ENCODE assay signal across 13 cellular contexts in the genomic region with DNA sequence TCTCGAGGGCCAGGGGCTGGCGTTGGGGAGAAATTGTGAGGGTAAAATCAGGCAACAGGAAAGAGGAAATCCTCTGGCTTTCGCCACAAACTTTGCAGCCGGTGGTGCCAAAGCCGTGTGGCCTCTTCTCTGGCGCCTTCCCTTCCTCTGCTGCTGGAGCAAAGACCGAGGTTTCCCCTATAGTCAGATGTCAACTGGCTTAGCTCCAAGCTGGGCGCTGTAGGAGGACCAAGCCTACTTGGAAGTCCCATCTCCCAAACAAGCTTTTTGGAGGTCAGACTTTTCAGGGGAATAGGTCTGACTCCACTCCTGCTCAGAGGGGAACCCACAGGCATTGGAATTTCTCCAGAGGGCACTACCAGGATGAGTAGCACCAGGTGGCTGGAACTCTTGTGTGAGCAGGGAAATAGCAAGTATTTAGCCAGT. TPM values are rescaled to one million over a fixed set of nuclear protein-coding genes. Genes with fewer than 3 reads are reported as not detected.
DNase-seq lines count a peak whose midpoint lies in the region; ATAC-seq, FAIRE-seq and TF ChIP-seq lines count a peak whose summit lies in the region.
"Had no signal": no experiment of that assay in that cellular context is flagged by ENCODE, and none has a peak within 500 bp of the region (broad histone marks: within the 10 kb centered on the region; RNA-seq: fewer than 3 reads in every experiment).

No MANE protein-coding gene starts in this region.

- WGBS in HepG2 (ENCODE audit: low lambda C conversion rate): 2% methylated on average over 7 of the region's 8 CpGs

- peak overlapping the region; percentile 75 for H3K4me3 Mint-ChIP-seq in activated naive CD8-positive, alpha-beta T cell treated with anti-CD3 and anti-CD28 coated beads, Interleukin-2, amount 10 ng/mL, durations not matched to agents 7 days and 5 days
- no peak overlapping the region for H3K4me3 Mint-ChIP-seq in activated naive CD8-positive, alpha-beta T cell treated with anti-CD3 and anti-CD28 coated beads, Interleukin-2, amount 50 U/mL, for 24 hours

- H3K27me3 ChIP-seq in ascending aorta: no peaks in the 10 kb centered on the region
- no peaks in the 10 kb centered on the region; a peak in 1 of 5 replicates for H3K27me3 ChIP-seq in HepG2 (ENCODE audit: control insufficient read depth in 1 of 2, insufficient read depth in 2 of 2, low read length in 2 of 2)
- H3K27me3 ChIP-seq in upper lobe of right lung: no peaks in the 10 kb centered on the region
- no peaks in the 10 kb centered on the region for H3K27me3 ChIP-seq in dorsolateral prefrontal cortex

- H3K36me3 Mint-ChIP-seq in activated naive CD8-positive, alpha-beta T cell treated with anti-CD3 and anti-CD28 coated beads, Interleukin-2, amount 10 ng/mL, durations not matched to agents 7 days and 5 days: peaks cover 10% of the 10 kb centered on the region
- no peaks in the 10 kb centered on the region for H3K36me3 Mint-ChIP-seq in activated naive CD8-positive, alpha-beta T cell treated with anti-CD3 and anti-CD28 coated beads, Interleukin-2, amount 50 U/mL, for 24 hours (ENCODE audit: low read depth)

- TF ChIP-seq POLR2A in HepG2 (IDR thresholded peaks at IDR 0.05; ENCODE audit: insufficient read depth in 1 of 2, low read depth in 2 of 2, low read length in 2 of 2): no peak

- TF ChIP-seq RAD21 in HepG2 (CRISPR knock-in tag; IDR thresholded peaks at IDR 0.05): no peak

- peak overlapping the region; percentile 80 for H3K27ac Mint-ChIP-seq in activated naive CD8-positive, alpha-beta T cell treated with anti-CD3 and anti-CD28 coated beads, Interleukin-2, amount 10 ng/mL, durations not matched to agents 7 days and 5 days
- H3K27ac Mint-ChIP-seq in activated naive CD8-positive, alpha-beta T cell treated with anti-CD3 and anti-CD28 coated beads, Interleukin-2, amount 50 U/mL, for 24 hours: no peak overlapping the region

- POLR2A ChIA-PET in activated naive CD8-positive, alpha-beta T cell treated with anti-CD3 and anti-CD28 coated beads, Interleukin-2, amount 10 ng/mL, durations not matched to agents 7 days and 5 days (lab: Charles Lee): interaction anchor here (1.3 to 3.3 kb wide), 3 partner anchors 11 to 30 kb away, joined by 4 to 18 read pairs (median 6); partner anchors contain the start of gene TOP2A
- POLR2A ChIA-PET in HepG2 (lab: Yijun Ruan, JAX): interaction anchor here (0.7 to 2.6 kb wide), 16 partner anchors 23 to 1240 kb away, joined by 3 to 15 read pairs (median 4); partner anchors contain the start of genes EIF1 and TOP2A

- no peak for TF ChIP-seq EP300 in HepG2 (IDR thresholded peaks at IDR 0.05; ENCODE audit: low read depth in 2 of 2, low read length in 2 of 2)
- TF ChIP-seq EP300 in HepG2 (CRISPR knock-in tag; IDR thresholded peaks at IDR 0.05; ENCODE audit: borderline replicate concordance): no peak

- peaks cover 35 to 57% of the 10 kb centered on the region in 2 donors for H3K4me1 ChIP-seq in ascending aorta
- peaks cover 66% of the 10 kb centered on the region for H3K4me1 ChIP-seq in HepG2 (ENCODE audit: insufficient read depth, low read length)
- H3K4me1 ChIP-seq in upper lobe of right lung: peaks cover 67% of the 10 kb centered on the region

- intact Hi-C loops in ascending aorta (cut with DNase I) (no loop called here), HepG2 (cut with micrococcal nuclease; ENCODE audit: unreplicated experiment) (loop anchor here (1.0 kb wide), 1 partner anchor 86 kb away; no protein-coding TSS in a partner anchor), upper lobe of right lung (cut with DNase I) (no loop called here), dorsolateral prefrontal cortex (cut with DNase I) (no loop called here)

- H3K79me2 ChIP-seq in HepG2 (ENCODE audit: insufficient read depth, low read length): no peaks in the 10 kb centered on the region

- TF ChIP-seq CTCF in ascending aorta (IDR thresholded peaks at IDR 0.05) (no peak), HepG2 (CRISPR knock-in tag; IDR thresholded peaks at IDR 0.05) (no peak), upper lobe of right lung (IDR thresholded peaks at IDR 0.05) (no peak), dorsolateral prefrontal cortex (IDR thresholded peaks at IDR 0.05 in 54 of 56, conservative IDR thresholded peaks at IDR 0.05 in 2 of 56; ENCODE audit: low read depth in 1 of 56, partially characterized antibody in 56 of 56) (no peak)

- H3K27me3 Mint-ChIP-seq in activated naive CD8-positive, alpha-beta T cell treated with anti-CD3 and anti-CD28 coated beads, Interleukin-2, amount 10 ng/mL, durations not matched to agents 7 days and 5 days: no peaks in the 10 kb centered on the region
- H3K27me3 Mint-ChIP-seq in activated naive CD8-positive, alpha-beta T cell treated with anti-CD3 and anti-CD28 coated beads, Interleukin-2, amount 50 U/mL, for 24 hours: peaks cover 6% of the 10 kb centered on the region

- no peak for FAIRE-seq in HepG2 (lab: Jason Lieb, UNC)
- FAIRE-seq: frontal cortex had no signal

- DNase-seq in activated naive CD8-positive, alpha-beta T cell treated with anti-CD3 and anti-CD28 coated beads, Interleukin-2, amount 10 ng/mL, durations not matched to agents 7 days and 5 days: no peak
- no peak for DNase-seq in activated naive CD8-positive, alpha-beta T cell treated with anti-CD3 and anti-CD28 coated beads, Interleukin-2, amount 50 U/mL, for 24 hours
- DNase-seq in ascending aorta (ENCODE audit: low spot score in 2 of 2) (peak in 1 of 2 donors; percentile 73), HepG2 (ENCODE audit: low spot score) (peak; percentile 39), upper lobe of right lung (no peak), dorsolateral prefrontal cortex (no peak)
- DNase-seq in effector CD8-positive, alpha-beta T cell (lab: John Stamatoyannopoulos, UW): no peak
- DNase-seq: COR-L47, Karpas-422, SHP77 treated with DMSO at 0.1 percent for 48 hours had no signal

- H3K9me3 ChIP-seq in ascending aorta (no peaks in the 10 kb centered on the region), HepG2 (ENCODE audit: low read length) (no peaks in the 10 kb centered on the region), upper lobe of right lung (no peaks in the 10 kb centered on the region)

- peaks cover 45% of the 10 kb centered on the region for H3K4me1 Mint-ChIP-seq in activated naive CD8-positive, alpha-beta T cell treated with anti-CD3 and anti-CD28 coated beads, Interleukin-2, amount 10 ng/mL, durations not matched to agents 7 days and 5 days
- H3K4me1 Mint-ChIP-seq in activated naive CD8-positive, alpha-beta T cell treated with anti-CD3 and anti-CD28 coated beads, Interleukin-2, amount 50 U/mL, for 24 hours: peaks cover 46% of the 10 kb centered on the region

- no peak overlapping the region for H2AFZ ChIP-seq in HepG2 (ENCODE audit: low read length)

- H3K36me3 ChIP-seq in ascending aorta: peaks cover 0 to 4% of the 10 kb centered on the region in 2 donors
- H3K36me3 ChIP-seq in HepG2 (replicated peaks in 1 of 2; ENCODE audit: control insufficient read depth in 1 of 2, insufficient read depth in 2 of 2, low read length in 2 of 2): peaks cover 0 to 3% of the 10 kb centered on the region in 2 experiments; a peak in 2 of 5 replicates
- peaks cover 12% of the 10 kb centered on the region for H3K36me3 ChIP-seq in upper lobe of right lung

- in situ Hi-C loops in HepG2 (cut with HindIII; ENCODE audit: extremely low pct_ligation_motif_present, low pct_unique_long_range_greater_than_20kb): no loop called here

- peak overlapping the region in 1 of 2 donors; percentile 39 for H3K4me3 ChIP-seq in ascending aorta
- H3K4me3 ChIP-seq in HepG2 (replicated peaks in 1 of 3; ENCODE audit: insufficient read depth in 1 of 3, low read depth in 2 of 3, low read length in 3 of 3): peak overlapping the region; percentile 1 to 58 (median 10); a peak in 3 of 6 replicates
- peak overlapping the region; percentile 81 for H3K4me3 ChIP-seq in upper lobe of right lung
- H3K4me3 ChIP-seq in dorsolateral prefrontal cortex: peak overlapping the region in 1 of 59 donors; percentile 8

- H3K9me3 Mint-ChIP-seq in activated naive CD8-positive, alpha-beta T cell treated with anti-CD3 and anti-CD28 coated beads, Interleukin-2, amount 10 ng/mL, durations not matched to agents 7 days and 5 days: no peaks in the 10 kb centered on the region
- H3K9me3 Mint-ChIP-seq in activated naive CD8-positive, alpha-beta T cell treated with anti-CD3 and anti-CD28 coated beads, Interleukin-2, amount 50 U/mL, for 24 hours: no peaks in the 10 kb centered on the region

- peak overlapping the region; percentile 1; the same call in 1 of the 2 replicates for H3K9ac ChIP-seq in HepG2 (ENCODE audit: insufficient read depth, low read depth, low read length)

- CTCF ChIA-PET in HepG2 (lab: Yijun Ruan, JAX; ENCODE audit: low intra/inter-chr PET ratio, low total read pairs): interaction anchor here (0.9 kb wide), 1 partner anchor 28 kb away, joined by 3 read pairs; no protein-coding TSS in a partner anchor

- no peak for ATAC-seq in activated naive CD8-positive, alpha-beta T cell treated with anti-CD3 and anti-CD28 coated beads, Interleukin-2, amount 10 ng/mL, durations not matched to agents 7 days and 5 days (ENCODE audit: low read depth)
- no peak for ATAC-seq in activated naive CD8-positive, alpha-beta T cell treated with anti-CD3 and anti-CD28 coated beads, Interleukin-2, amount 50 U/mL, for 24 hours
- ATAC-seq in HepG2 (peak; percentile 54), upper lobe of right lung (peak; percentile 1), HG03135 (IDR thresholded peaks at IDR 0.05; ENCODE audit: unreplicated experiment) (no peak)

- H3K27ac ChIP-seq in ascending aorta (peak overlapping the region; percentile 65 to 76), HepG2 (ENCODE audit: extremely low read length, insufficient read depth, low read length) (peak overlapping the region; percentile 54), upper lobe of right lung (peak overlapping the region; percentile 90), dorsolateral prefrontal cortex (no peak overlapping the region)

- H3K4me2 ChIP-seq in HepG2 (ENCODE audit: low read depth, low read length): peak overlapping the region; percentile 81

- no TSS peak for BruUV-seq in HepG2 (replicated peaks; lab: Mats Ljungman, UMichigan)

- H4K20me1 ChIP-seq in HepG2 (ENCODE audit: insufficient read depth, low read length): no peaks in the 10 kb centered on the region

RNA-seq across cellular contexts. Expression of gene IGFBP4, which starts 5.0 kb away (rescaled TPM):
- total RNA-seq in activated naive CD8-positive, alpha-beta T cell treated with anti-CD3 and anti-CD28 coated beads, Interleukin-2, amount 10 ng/mL, durations not matched to agents 7 days and 5 days: 10 to 100 TPM; 12.2 to 13.2 TPM
- total RNA-seq in ascending aorta: 1,295 TPM
- 4.1 and 4.9 TPM in 2 replicates for total RNA-seq in HepG2 (2016; rRNA removed; fragmentation: Illumina TruSeq; extraction: Trizol)
- total RNA-seq in HepG2 (2016; cell fraction: cytosol; rRNA removed; fragmentation: Illumina TruSeq; extraction: Trizol; ENCODE audit: low read depth): 3.4 and 4.0 TPM in 2 replicates
- total RNA-seq in HepG2 (2016; cell fraction: insoluble cytoplasmic fraction; rRNA removed; fragmentation: Illumina TruSeq; extraction: Trizol): 3.5 and 4.8 TPM in 2 replicates
- total RNA-seq in HepG2 (2016; cell fraction: membrane; rRNA removed; fragmentation: Illumina TruSeq; extraction: Trizol): 10.9 and 13.2 TPM in 2 replicates
- 10.1 and 10.9 TPM in 2 replicates for total RNA-seq in HepG2 (2016; cell fraction: nucleus; rRNA removed; fragmentation: Illumina TruSeq; extraction: Trizol)
- polyA plus RNA-seq in HepG2 (2011; rRNA removed): 43.6 and 49.0 TPM in 2 replicates
- 42.1 and 55.6 TPM in 2 replicates for polyA plus RNA-seq in HepG2 (2011; cell fraction: cytosol; rRNA removed)
- 26.0 and 26.1 TPM in 2 replicates for polyA plus RNA-seq in HepG2 (2011; cell fraction: nucleus; rRNA removed)
- polyA plus RNA-seq in HepG2 (2012): 23.1 and 40.9 TPM in 2 replicates
- polyA plus RNA-seq in HepG2 (2016; cell fraction: cytosol; fragmentation: Illumina TruSeq; extraction: Trizol; ENCODE audit: low read depth): 11.4 and 15.1 TPM in 2 replicates
- 10.4 and 12.4 TPM in 2 replicates for polyA plus RNA-seq in HepG2 (2016; cell fraction: insoluble cytoplasmic fraction; fragmentation: Illumina TruSeq; extraction: Trizol; ENCODE audit: low read depth)
- 18.8 and 25.1 TPM in 2 replicates for polyA plus RNA-seq in HepG2 (2016; cell fraction: membrane; fragmentation: Illumina TruSeq; extraction: Trizol; ENCODE audit: low read depth)
- polyA plus RNA-seq in HepG2 (2016; cell fraction: nucleus; fragmentation: Illumina TruSeq; extraction: Trizol; ENCODE audit: insufficient read depth, low read depth): 24.8 and 29.0 TPM in 2 replicates
- 0.19 and 99.5 TPM in 2 replicates for polyA minus RNA-seq in HepG2 (2011; rRNA and poly(A)+ RNA removed; ENCODE audit: low replicate concordance)
- polyA minus RNA-seq in HepG2 (2011; cell fraction: cytosol; rRNA and poly(A)+ RNA removed): 36.8 and 40.1 TPM in 2 replicates
- 12.3 and 12.9 TPM in 2 replicates for polyA minus RNA-seq in HepG2 (2011; cell fraction: nucleus; rRNA and poly(A)+ RNA removed)
- total RNA-seq in upper lobe of right lung: 381 TPM
- 100 to 1,000 TPM in 2 of 120 experiments, 10 to 100 TPM in 115, 1 to 10 TPM in 3; 8.8 to 151 (median 22.2) TPM for total RNA-seq in dorsolateral prefrontal cortex

RNA-seq across cellular contexts. Expression of gene TOP2A, which starts 30.5 kb away (rescaled TPM):
- 100 to 1,000 TPM; 313 to 314 TPM for total RNA-seq in activated naive CD8-positive, alpha-beta T cell treated with anti-CD3 and anti-CD28 coated beads, Interleukin-2, amount 10 ng/mL, durations not matched to agents 7 days and 5 days
- total RNA-seq in ascending aorta (0.11 TPM), HepG2 (2016; rRNA removed; fragmentation: Illumina TruSeq; extraction: Trizol) (327 and 614 TPM in 2 replicates), upper lobe of right lung (3.3 TPM), dorsolateral prefrontal cortex (1 to 10 TPM in 14 of 120 experiments, under 1 TPM in 41, not detected in 65; 0.04 to 3.1 (median 0.42) TPM)
- total RNA-seq in HepG2 (2016; cell fraction: cytosol; rRNA removed; fragmentation: Illumina TruSeq; extraction: Trizol; ENCODE audit: low read depth): 35.7 and 38.5 TPM in 2 replicates
- 330 and 598 TPM in 2 replicates for total RNA-seq in HepG2 (2016; cell fraction: insoluble cytoplasmic fraction; rRNA removed; fragmentation: Illumina TruSeq; extraction: Trizol)
- 112 and 128 TPM in 2 replicates for total RNA-seq in HepG2 (2016; cell fraction: membrane; rRNA removed; fragmentation: Illumina TruSeq; extraction: Trizol)
- 262 and 265 TPM in 2 replicates for total RNA-seq in HepG2 (2016; cell fraction: nucleus; rRNA removed; fragmentation: Illumina TruSeq; extraction: Trizol)
- polyA plus RNA-seq in HepG2 (2011; rRNA removed): 52.7 and 108 TPM in 2 replicates
- polyA plus RNA-seq in HepG2 (2011; cell fraction: cytosol; rRNA removed): 35.8 and 39.5 TPM in 2 replicates
- 38.5 and 46.3 TPM in 2 replicates for polyA plus RNA-seq in HepG2 (2011; cell fraction: nucleus; rRNA removed)
- polyA plus RNA-seq in HepG2 (2012): 78.9 and 178 TPM in 2 replicates
- 13.7 and 16.7 TPM in 2 replicates for polyA plus RNA-seq in HepG2 (2016; cell fraction: cytosol; fragmentation: Illumina TruSeq; extraction: Trizol; ENCODE audit: low read depth)
- 406 and 447 TPM in 2 replicates for polyA plus RNA-seq in HepG2 (2016; cell fraction: insoluble cytoplasmic fraction; fragmentation: Illumina TruSeq; extraction: Trizol; ENCODE audit: low read depth)
- 56.7 and 60.4 TPM in 2 replicates for polyA plus RNA-seq in HepG2 (2016; cell fraction: membrane; fragmentation: Illumina TruSeq; extraction: Trizol; ENCODE audit: low read depth)
- polyA plus RNA-seq in HepG2 (2016; cell fraction: nucleus; fragmentation: Illumina TruSeq; extraction: Trizol; ENCODE audit: insufficient read depth, low read depth): 324 and 347 TPM in 2 replicates
- polyA minus RNA-seq in HepG2 (2011; rRNA and poly(A)+ RNA removed; ENCODE audit: low replicate concordance): 29.3 and 72.8 TPM in 2 replicates
- 58.4 and 82.8 TPM in 2 replicates for polyA minus RNA-seq in HepG2 (2011; cell fraction: cytosol; rRNA and poly(A)+ RNA removed)
- polyA minus RNA-seq in HepG2 (2011; cell fraction: nucleus; rRNA and poly(A)+ RNA removed): 83.2 and 96.0 TPM in 2 replicates

RNA-seq across cellular contexts. Expression of gene TNS4, which starts 53.2 kb away (rescaled TPM):
- total RNA-seq in activated naive CD8-positive, alpha-beta T cell treated with anti-CD3 and anti-CD28 coated beads, Interleukin-2, amount 10 ng/mL, durations not matched to agents 7 days and 5 days: 1 to 10 TPM; 9.0 to 9.7 TPM
- not detected for total RNA-seq in ascending aorta
- 0.58 TPM in 2 replicates for total RNA-seq in HepG2 (2016; rRNA removed; fragmentation: Illumina TruSeq; extraction: Trizol)
- 0.18 and 0.20 TPM in 2 replicates for total RNA-seq in HepG2 (2016; cell fraction: cytosol; rRNA removed; fragmentation: Illumina TruSeq; extraction: Trizol; ENCODE audit: low read depth)
- 0.32 and 0.51 TPM in 2 replicates for total RNA-seq in HepG2 (2016; cell fraction: insoluble cytoplasmic fraction; rRNA removed; fragmentation: Illumina TruSeq; extraction: Trizol)
- total RNA-seq in HepG2 (2016; cell fraction: membrane; rRNA removed; fragmentation: Illumina TruSeq; extraction: Trizol): 0.31 and 0.38 TPM in 2 replicates
- 0.37 and 1.3 TPM in 2 replicates for total RNA-seq in HepG2 (2016; cell fraction: nucleus; rRNA removed; fragmentation: Illumina TruSeq; extraction: Trizol)
- polyA plus RNA-seq in HepG2 (2011; rRNA removed): 1.7 and 2.1 TPM in 2 replicates
- polyA plus RNA-seq in HepG2 (2011; cell fraction: cytosol; rRNA removed): 0.69 and 1.3 TPM in 2 replicates
- 7.1 and 10.8 TPM in 2 replicates for polyA plus RNA-seq in HepG2 (2011; cell fraction: nucleus; rRNA removed)
- 0.37 and 0.42 TPM in 2 replicates for polyA plus RNA-seq in HepG2 (2012)
- 0.20 and 0.22 TPM in 2 replicates for polyA plus RNA-seq in HepG2 (2016; cell fraction: cytosol; fragmentation: Illumina TruSeq; extraction: Trizol; ENCODE audit: low read depth)
- polyA plus RNA-seq in HepG2 (2016; cell fraction: insoluble cytoplasmic fraction; fragmentation: Illumina TruSeq; extraction: Trizol; ENCODE audit: low read depth): 1.3 and 2.3 TPM in 2 replicates
- 0.34 and 0.72 TPM in 2 replicates for polyA plus RNA-seq in HepG2 (2016; cell fraction: membrane; fragmentation: Illumina TruSeq; extraction: Trizol; ENCODE audit: low read depth)
- polyA plus RNA-seq in HepG2 (2016; cell fraction: nucleus; fragmentation: Illumina TruSeq; extraction: Trizol; ENCODE audit: insufficient read depth, low read depth): 4.4 and 6.8 TPM in 2 replicates
- polyA minus RNA-seq in HepG2 (2011; rRNA and poly(A)+ RNA removed; ENCODE audit: low replicate concordance): 7.4 and 24.1 TPM in 2 replicates
- 2.6 and 3.7 TPM in 2 replicates for polyA minus RNA-seq in HepG2 (2011; cell fraction: cytosol; rRNA and poly(A)+ RNA removed)
- 4.0 and 6.1 TPM in 2 replicates for polyA minus RNA-seq in HepG2 (2011; cell fraction: nucleus; rRNA and poly(A)+ RNA removed)
- 0.78 TPM for total RNA-seq in upper lobe of right lung
- not detected for total RNA-seq in dorsolateral prefrontal cortex
- total RNA-seq: frontal cortex had no signal
- polyA plus RNA-seq: neural cell had no signal

Comparison
In these comparisons a context has a peak if more than half of its experiments do, and no peak if none do; other contexts are left out.
1. ATAC-seq: peak in HepG2 (single experiment) and upper lobe of right lung (single experiment); none in activated naive CD8-positive, alpha-beta T cell treated with anti-CD3 and anti-CD28 coated beads, Interleukin-2, amount 10 ng/mL, durations not matched to agents 7 days and 5 days (single experiment), activated naive CD8-positive, alpha-beta T cell treated with anti-CD3 and anti-CD28 coated beads, Interleukin-2, amount 50 U/mL, for 24 hours (single experiment) and HG03135 (single experiment).
2. H3K27ac ChIP-seq: peak in ascending aorta (2 of 2), HepG2 (single experiment) and upper lobe of right lung (single experiment); none in dorsolateral prefrontal cortex (0 of 59).